Comparison of ENCODE assay signal across 8 cellular contexts in the genomic region with DNA sequence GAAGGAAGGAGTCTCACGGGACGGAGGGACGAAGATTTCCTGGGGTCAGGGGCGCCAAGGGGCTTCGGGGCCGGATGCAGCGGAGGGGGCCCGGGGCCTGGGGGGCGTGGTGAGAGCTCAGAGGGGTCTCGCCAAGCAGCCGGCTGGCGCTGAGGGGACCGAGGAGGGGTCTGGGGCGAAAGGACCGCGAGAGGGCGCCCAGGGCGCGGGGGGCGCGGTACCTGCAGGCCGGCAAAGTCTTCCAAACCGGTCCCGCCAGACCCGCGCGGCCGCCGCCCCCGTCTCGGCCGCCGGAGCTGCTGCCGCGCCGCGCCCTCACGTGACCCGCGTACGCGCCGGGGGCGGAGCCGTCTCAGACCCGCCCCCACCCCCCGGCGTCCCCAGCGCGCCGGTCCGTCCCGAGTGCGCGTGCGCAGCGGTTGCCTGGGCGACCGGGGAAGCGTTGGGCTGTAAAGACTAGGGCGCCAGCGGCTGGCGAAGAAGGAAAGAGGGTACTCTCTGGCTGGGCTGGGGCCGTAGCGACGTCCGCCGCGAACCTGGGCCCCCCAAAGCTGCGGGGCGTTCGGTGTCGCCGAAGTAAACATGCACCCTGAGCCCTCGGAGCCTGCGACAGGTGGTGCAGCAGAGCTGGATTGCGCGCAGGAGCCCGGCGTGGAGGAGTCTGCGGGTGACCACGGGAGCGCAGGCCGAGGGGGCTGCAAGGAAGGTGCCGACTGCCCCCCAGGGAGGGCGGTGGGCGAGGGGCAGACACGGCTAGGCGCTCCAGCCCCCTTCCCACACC. TPM values are rescaled to one million over a fixed set of nuclear protein-coding genes. Genes with fewer than 3 reads are reported as not detected.
DNase-seq lines count a peak whose midpoint lies in the region; ATAC-seq and TF ChIP-seq lines count a peak whose summit lies in the region.

A gene (plus strand): TSS at position 450 of the 781 bp plus-strand sequence. CDS start 133 bp downstream, at position 583.
A gene (minus strand): TSS at position 319 of the 781 bp plus-strand sequence. CDS start 13,856 bp downstream, outside the sequence.

- H3K4me1 ChIP-seq in KMS-11 (ENCODE audit: low read depth, poor library complexity, severe bottlenecking): peaks cover 13% of the 10 kb centered on the region
- peaks cover 0 to 20% (median 0%) of the 10 kb centered on the region in 3 donors for H3K4me1 ChIP-seq in gastroesophageal sphincter
- peaks cover 2 to 18% (median 16%) of the 10 kb centered on the region in 5 donors for H3K4me1 ChIP-seq in subcutaneous abdominal adipose tissue (ENCODE audit: control insufficient read depth in 5 of 5, insufficient read depth in 5 of 5, low read length in 5 of 5)

- TF ChIP-seq POLR2A in gastroesophageal sphincter (IDR thresholded peaks at IDR 0.05): peak; percentile 38 to 45

- TF ChIP-seq CTCF in KMS-11 (conservative IDR thresholded peaks at IDR 0.05; ENCODE audit: low read depth, low read length): no peak
- no peak for TF ChIP-seq CTCF in gastroesophageal sphincter (IDR thresholded peaks at IDR 0.05)

- TF ChIP-seq EP300 in gastroesophageal sphincter (IDR thresholded peaks at IDR 0.05): no peak

- no peaks in the 10 kb centered on the region for H3K27me3 ChIP-seq in KMS-11 (ENCODE audit: insufficient read depth, low read depth)
- H3K27me3 ChIP-seq in gastroesophageal sphincter: peaks cover 5% of the 10 kb centered on the region
- no peaks in the 10 kb centered on the region for H3K27me3 ChIP-seq in subcutaneous abdominal adipose tissue (ENCODE audit: control insufficient read depth in 5 of 5, insufficient read depth in 4 of 5, low read length in 5 of 5)

- ATAC-seq in GM21786 (IDR thresholded peaks at IDR 0.05; ENCODE audit: unreplicated experiment) (peak; percentile 72), gastroesophageal sphincter (peak; percentile 92)

- peak within 1 kb of the TSS; percentile 80 for H2AFZ ChIP-seq in KMS-11 (ENCODE audit: low read depth)

- no peaks in the 10 kb centered on the region for H3K9me3 ChIP-seq in gastroesophageal sphincter
- H3K9me3 ChIP-seq in subcutaneous abdominal adipose tissue (ENCODE audit: control insufficient read depth in 5 of 5, low read length in 5 of 5): no peaks in the 10 kb centered on the region

- H3K4me3 ChIP-seq in KMS-11 (IDR thresholded peaks at IDR 0.05; ENCODE audit: insufficient read depth, low read depth, low read length): no peak within 1 kb of the TSS
- H3K4me3 ChIP-seq in gastroesophageal sphincter: peak within 1 kb of the TSS; percentile 75 to 98
- H3K4me3 ChIP-seq in subcutaneous abdominal adipose tissue (ENCODE audit: low read depth in 1 of 5, low read length in 5 of 5): peak within 1 kb of the TSS; percentile 66 to 92 (median 77)

- DNase-seq in EL (peak; percentile 83), SHP77 treated with DMSO at 0.1 percent for 48 hours (lab: John Stamatoyannopoulos, UW) (peak; percentile 62), non-pigmented ciliary epithelial cell (ENCODE audit: low read depth) (peak; percentile 17)
- peak; percentile 93 for DNase-seq in activated gamma-delta T cell treated with anti-CD3 and anti-CD28 coated beads, Interleukin-2, amount 50 U/mL, for 16 hours (ENCODE audit: low read depth)

- H4K20me1 ChIP-seq in KMS-11 (ENCODE audit: insufficient read depth): no peaks in the 10 kb centered on the region

- peaks cover 11% of the 10 kb centered on the region; the same call in 1 of the 2 replicates for H3K79me2 ChIP-seq in KMS-11 (ENCODE audit: insufficient read depth, low read depth)

- WGBS in gastroesophageal sphincter (ENCODE audit: low coverage in 1 of 2), 2 donors: 0% methylated on average over 4 to 9 of the region's 89 CpGs

- peak within 1 kb of the TSS; percentile 77 for H3K4me2 ChIP-seq in KMS-11

- H3K27ac ChIP-seq in KMS-11 (no peak within 1 kb of the TSS), gastroesophageal sphincter (peak within 1 kb of the TSS in 3 of 4 donors; percentile 79 to 83 (median 82)), subcutaneous abdominal adipose tissue (ENCODE audit: low read depth, low read length) (peak within 1 kb of the TSS; percentile 24)

- H3K36me3 ChIP-seq in KMS-11 (ENCODE audit: insufficient read depth) (no peaks in the 10 kb centered on the region), gastroesophageal sphincter (no peaks in the 10 kb centered on the region), subcutaneous abdominal adipose tissue (ENCODE audit: control insufficient read depth in 5 of 5, insufficient read depth in 5 of 5, low read length in 5 of 5) (no peaks in the 10 kb centered on the region)

- peak within 1 kb of the TSS; percentile 22; the same call in 1 of the 2 replicates for H3K9ac ChIP-seq in KMS-11
- peak within 1 kb of the TSS; percentile 4 to 84 (median 62) for H3K9ac ChIP-seq in subcutaneous abdominal adipose tissue (ENCODE audit: low read length in 5 of 5)

RNA-seq across cellular contexts. Expression of the first gene that starts in this region (rescaled TPM):
- total RNA-seq in gastroesophageal sphincter: under 1 TPM in 1 of 4 donors, not detected in 3; 0.27 TPM

RNA-seq across cellular contexts. Expression of the second gene that starts in this region (rescaled TPM):
- 10 to 100 TPM; 10.1 to 19.2 (median 13.3) TPM for total RNA-seq in gastroesophageal sphincter

Comparison
In these comparisons a context has a peak if more than half of its experiments do, and no peak if none do; other contexts are left out.
1. DNase-seq: peak in every context shown above with its lines; median percentile 93 in activated gamma-delta T cell treated with anti-CD3 and anti-CD28 coated beads, Interleukin-2, amount 50 U/mL, for 16 hours; 83 in EL; 62 in SHP77 treated with DMSO at 0.1 percent for 48 hours; 17 in non-pigmented ciliary epithelial cell.